14 cellular contexts compared by ENCODE assay signal in the genomic region with DNA sequence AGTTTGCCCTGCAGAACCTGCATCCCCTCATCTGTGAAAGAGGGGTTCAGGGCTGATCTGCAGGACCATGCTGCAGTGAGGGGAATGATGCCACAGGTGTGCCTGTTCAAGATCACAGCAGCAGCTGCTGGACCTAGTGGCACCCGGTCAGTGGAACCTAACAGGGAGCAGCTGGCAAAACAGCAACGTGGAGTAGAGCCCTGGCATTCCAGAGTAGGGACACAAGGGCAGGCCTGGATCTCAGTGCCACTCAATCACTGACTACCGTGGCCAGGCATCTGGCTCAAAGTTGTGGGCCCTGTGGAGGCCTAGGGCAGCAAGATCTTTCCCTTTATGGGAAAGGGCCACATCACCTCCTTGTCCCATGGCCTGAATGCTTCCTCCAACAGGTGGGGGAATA.
"Had no signal": no experiment of that assay in that cellular context is flagged by ENCODE, and none has a peak within 500 bp of the region (broad histone marks: within the 10 kb centered on the region; RNA-seq: fewer than 3 reads in every experiment).

No MANE protein-coding gene starts in this region.

- H3K9me3 ChIP-seq: left lung, neutrophil, uterus had no signal

- H3K36me3 Mint-ChIP-seq: type B pancreatic cell had no signal

- H3K4me3 ChIP-seq: left lung, lung, smooth muscle cell, uterus had no signal

- H3K27ac ChIP-seq: left lung, neutrophil, uterus had no signal

- H3K27ac Mint-ChIP-seq: naive thymus-derived CD8-positive, alpha-beta T cell; type B pancreatic cell had no signal

- DNase-seq: effector memory CD4-positive, alpha-beta T cell; islet precursor cell; left lung; naive thymus-derived CD8-positive, alpha-beta T cell; stimulated activated CD4-positive, alpha-beta T cell treated with anti-CD3 and anti-CD28 coated beads, Interleukin-2, amount 100 ng/mL, for 48 hours; stimulated activated naive CD4-positive, alpha-beta T cell treated with Interleukin-2 at 50 U/mL for 16 hours; uterus had no signal

- H3K27me3 ChIP-seq: left lung, neutrophil, uterus had no signal

- ATAC-seq: esophagus mucosa; left lung; naive thymus-derived CD8-positive, alpha-beta T cell had no signal

- FAIRE-seq: endometrium, frontal cortex had no signal

- H3K9me3 Mint-ChIP-seq: naive thymus-derived CD8-positive, alpha-beta T cell; type B pancreatic cell had no signal

- H3K27me3 Mint-ChIP-seq: naive thymus-derived CD8-positive, alpha-beta T cell; type B pancreatic cell had no signal

- H3K4me2 ChIP-seq: smooth muscle cell had no signal

- H3K36me3 ChIP-seq: uterus had no signal

- H3K4me1 ChIP-seq: left lung, uterus had no signal

- H3K4me3 Mint-ChIP-seq: naive thymus-derived CD8-positive, alpha-beta T cell; type B pancreatic cell had no signal
